Comparison of ENCODE assay signal across 16 cellular contexts in the genomic region with DNA sequence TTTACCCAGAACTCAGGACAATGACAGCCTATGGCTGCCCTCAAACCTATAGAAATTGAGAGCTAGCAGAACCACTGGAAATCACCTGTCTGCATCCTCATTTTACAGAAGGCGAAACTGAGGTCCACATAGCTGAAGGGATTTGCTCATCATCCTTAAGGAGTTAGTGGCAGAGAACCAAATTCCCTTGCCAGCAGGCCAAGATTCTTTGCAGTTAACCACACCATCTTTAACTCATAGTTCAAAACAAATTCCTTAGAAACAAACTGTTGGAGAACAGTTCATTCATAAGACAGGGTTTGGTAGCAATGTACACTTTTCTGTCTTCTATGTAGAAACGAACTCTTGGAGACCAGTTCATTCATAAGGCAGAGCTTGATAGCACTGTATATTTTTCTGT. TPM values are rescaled to one million over a fixed set of nuclear protein-coding genes. Genes with fewer than 3 reads are reported as not detected.
DNase-seq lines count a peak whose midpoint lies in the region; ATAC-seq and TF ChIP-seq lines count a peak whose summit lies in the region.
"Had no signal": no experiment of that assay in that cellular context is flagged by ENCODE, and none has a peak within 500 bp of the region (broad histone marks: within the 10 kb centered on the region; RNA-seq: fewer than 3 reads in every experiment).

No MANE protein-coding gene starts in this region.

- intact Hi-C loops in esophagus squamous epithelium (cut with DNase I) = no loop called here

- no peak for ATAC-seq in GM21529 (IDR thresholded peaks at IDR 0.05; ENCODE audit: unreplicated experiment)
- no peak for ATAC-seq in HG02885 (IDR thresholded peaks at IDR 0.05; ENCODE audit: poor library complexity, unreplicated experiment)
- no peak for ATAC-seq in GM18858 (IDR thresholded peaks at IDR 0.05; ENCODE audit: unreplicated experiment)

- TF ChIP-seq CTCF in AG10803 (conservative IDR thresholded peaks at IDR 0.05; ENCODE audit: low read length) (no peak), choroid plexus epithelial cell (conservative IDR thresholded peaks at IDR 0.05; ENCODE audit: low read depth, low read length) (no peak), fibroblast of pulmonary artery (IDR thresholded peaks at IDR 0.05; ENCODE audit: low read length, missing control alignments) (no peak), esophagus squamous epithelium (IDR thresholded peaks at IDR 0.05) (no peak)

- peak; percentile 72 for DNase-seq in AG10803 (ENCODE audit: low read depth)
- peak; percentile 8 for DNase-seq in MG63
- peak; percentile 3 for DNase-seq in choroid plexus epithelial cell (ENCODE audit: low read depth)
- peak; percentile 11 for DNase-seq in fibroblast of pulmonary artery (ENCODE audit: low read depth)
- DNase-seq in esophagus squamous epithelium (lab: John Stamatoyannopoulos, UW) = no peak
- DNase-seq: AML-193, DMS79, NCI-H1048, NCI-H1436, NCI-H1930, NCI-H226, NCI-H524 treated with DMSO at 0.1 percent for 48 hours had no signal

- TF ChIP-seq POLR2A in esophagus squamous epithelium (IDR thresholded peaks at IDR 0.05) = no peak

- H3K27me3 ChIP-seq in MG63 (no peaks in the 10 kb centered on the region), esophagus squamous epithelium (no peaks in the 10 kb centered on the region)

- H3K9me3 ChIP-seq in MG63 (no peaks in the 10 kb centered on the region), esophagus squamous epithelium (no peaks in the 10 kb centered on the region)

- H3K4me1 ChIP-seq in esophagus squamous epithelium = no peaks in the 10 kb centered on the region

- no peak overlapping the region for H3K27ac ChIP-seq in esophagus squamous epithelium
- H3K27ac ChIP-seq: C4-2B had no signal

- H3K36me3 ChIP-seq in MG63 (no peaks in the 10 kb centered on the region), esophagus squamous epithelium (no peaks in the 10 kb centered on the region)

- no peak overlapping the region for H3K4me3 ChIP-seq in AG10803 (ENCODE audit: low read length)
- no peak overlapping the region for H3K4me3 ChIP-seq in MG63
- H3K4me3 ChIP-seq in choroid plexus epithelial cell (ENCODE audit: low read depth, low read length) = no peak overlapping the region
- H3K4me3 ChIP-seq in fibroblast of pulmonary artery (replicated peaks; ENCODE audit: low read depth, low read length) = no peak overlapping the region
- H3K4me3 ChIP-seq in esophagus squamous epithelium = no peak overlapping the region

- WGBS in esophagus squamous epithelium, 2 donors = 62 to 76% methylated on average over 2 of the region's 2 CpGs

RNA-seq across cellular contexts. Expression of gene RAP2C, which starts 37.9 kb away (rescaled TPM):
- total RNA-seq in MG63 (2014; rRNA removed; shearing (Covaris generic); ENCODE audit: low replicate concordance) = 9.7 and 18.6 TPM in 2 replicates
- 10 to 100 TPM; 13.8 to 25.0 (median 19.9) TPM for total RNA-seq in esophagus squamous epithelium
